8 cellular contexts compared by ENCODE assay signal in genomic region chr2:19989681-19990415, GRCh38. TPM values are rescaled to one million over a fixed set of nuclear protein-coding genes. Genes with fewer than 3 reads are reported as not detected.
A peak's percentile ranks its signal among the peaks of the same experiment; 100 is the strongest.
DNase-seq lines count a peak whose midpoint lies in the region; ATAC-seq and TF ChIP-seq lines count a peak whose summit lies in the region.

Gene WDR35 (minus strand): TSS chr2:19990105. CDS start chr2:19990015, 90 bp downstream.

- peak within 1 kb of the TSS; percentile 96 for H4K8ac ChIP-seq in trophoblast cell (ENCODE audit: low read depth, low read length)

- H3K18ac ChIP-seq in trophoblast cell (ENCODE audit: low read length) = no peak within 1 kb of the TSS

- H2AK5ac ChIP-seq in trophoblast cell (ENCODE audit: low read length) = no peak within 1 kb of the TSS

- peak within 1 kb of the TSS; percentile 79 for H3K4me2 ChIP-seq in trophoblast cell (ENCODE audit: low read length)

- peaks cover 0 to 29% (median 0%) of the 10 kb centered on the region in 7 donors for H3K27me3 ChIP-seq in heart right ventricle
- H3K27me3 ChIP-seq in trophoblast cell (ENCODE audit: insufficient read depth, low read length) = no peaks in the 10 kb centered on the region
- H3K27me3 ChIP-seq in transverse colon = peaks cover 13% of the 10 kb centered on the region

- peak; percentile 92 for DNase-seq in GM12865 (ENCODE audit: low read depth)
- DNase-seq in NCI-H1105 treated with DMSO at 0.1 percent for 48 hours (lab: John Stamatoyannopoulos, UW) = peak; percentile 85
- DNase-seq in SKM-1 (lab: John Stamatoyannopoulos, UW; ENCODE audit: unreplicated experiment) = peak; percentile 70
- DNase-seq in activated naive CD8-positive, alpha-beta T cell treated with anti-CD3 and anti-CD28 coated beads, Interleukin-2, amount 50 U/mL, for 16 hours (ENCODE audit: low read depth, low spot score) = peak; percentile 76
- peak; percentile 83 to 93 for DNase-seq in heart right ventricle
- peak; percentile 76 to 90 for DNase-seq in trophoblast cell
- DNase-seq in transverse colon = peak; percentile 93

- no peak for TF ChIP-seq POLR2A in transverse colon (IDR thresholded peaks at IDR 0.05)

- no peak within 1 kb of the TSS for H3K23ac ChIP-seq in trophoblast cell (ENCODE audit: low read length)

- peaks cover 2% of the 10 kb centered on the region for H3K79me2 ChIP-seq in trophoblast cell (ENCODE audit: control insufficient read depth, insufficient read depth, low read length, poor library complexity)

- peak within 1 kb of the TSS; percentile 86 for H4K12ac ChIP-seq in trophoblast cell (ENCODE audit: low read depth, low read length)

- H3K4me3 ChIP-seq in GM12865 (ENCODE audit: low read depth, low read length) (peak within 1 kb of the TSS; percentile 94), heart right ventricle (peak within 1 kb of the TSS; percentile 58 to 89 (median 78)), trophoblast cell (ENCODE audit: low read depth, low read length) (peak within 1 kb of the TSS; percentile 90), transverse colon (peak within 1 kb of the TSS; percentile 57 to 72 (median 66))

- H2BK5ac ChIP-seq in trophoblast cell (ENCODE audit: low read depth, low read length, poor library complexity) = no peak within 1 kb of the TSS

- H4K91ac ChIP-seq in trophoblast cell (ENCODE audit: low read depth, low read length) = peak within 1 kb of the TSS; percentile 76

- H3K27ac ChIP-seq in heart right ventricle = peak within 1 kb of the TSS in 8 of 10 donors; percentile 31 to 82 (median 62)
- no peak within 1 kb of the TSS for H3K27ac ChIP-seq in trophoblast cell (ENCODE audit: low read depth, low read length)
- peak within 1 kb of the TSS; percentile 52 to 79 (median 68) for H3K27ac ChIP-seq in transverse colon

- H3K14ac ChIP-seq in trophoblast cell (ENCODE audit: low read length) = peak within 1 kb of the TSS; percentile 73

- H2AFZ ChIP-seq in trophoblast cell (ENCODE audit: insufficient read depth, low read length, poor library complexity) = peak within 1 kb of the TSS; percentile 85

- H3K79me1 ChIP-seq in trophoblast cell (ENCODE audit: low read length) = peaks cover 2% of the 10 kb centered on the region

- H3K4ac ChIP-seq in trophoblast cell (ENCODE audit: low read depth, low read length) = no peak within 1 kb of the TSS

- WGBS in heart right ventricle, 2 donors = 0 to 1% methylated on average over 68 to 69 of the region's 69 CpGs
- WGBS in trophoblast cell (ENCODE audit: extremely low coverage, insufficient coverage, insufficient read length) = no CpG with 5 or more reads among the region's 69 CpGs
- WGBS in transverse colon (ENCODE audit: low coverage in 1 of 2), 2 donors = 0 to 1% methylated on average over 1 to 66 of the region's 69 CpGs

- peak; percentile 98 for ATAC-seq in HG02642 (IDR thresholded peaks at IDR 0.05; ENCODE audit: poor library complexity, unreplicated experiment)
- ATAC-seq in heart right ventricle = peak; percentile 96 to 100 (median 99)

- H3K9me3 ChIP-seq in heart right ventricle = no peaks in the 10 kb centered on the region
- peaks cover 3% of the 10 kb centered on the region for H3K9me3 ChIP-seq in trophoblast cell (ENCODE audit: insufficient read depth, low read depth, low read length)
- no peaks in the 10 kb centered on the region for H3K9me3 ChIP-seq in transverse colon

- H3K36me3 ChIP-seq in heart right ventricle (no peaks in the 10 kb centered on the region), trophoblast cell (ENCODE audit: control insufficient read depth in 1 of 2, insufficient read depth in 2 of 2, low read length in 2 of 2) (peaks cover 0 to 1% of the 10 kb centered on the region in 2 experiments), transverse colon (no peaks in the 10 kb centered on the region)

- in situ Hi-C loops in transverse colon (cut with MboI; ENCODE audit: low pct_ligation_motif_present in 1 of 4, low pct_unique_long_range_greater_than_20kb in 1 of 4, low sequenced_read_pairs in 3 of 4) = no loop called here

- H2BK120ac ChIP-seq in trophoblast cell (ENCODE audit: insufficient read depth, low read length, poor library complexity) = no peak within 1 kb of the TSS

- H2BK12ac ChIP-seq in trophoblast cell (ENCODE audit: low read length) = no peak within 1 kb of the TSS

- intact Hi-C loops in heart right ventricle (cut with DNase I) = loop anchor here in 1 of 10 donors (5.0 kb wide), 1 partner anchor 342 kb away; no protein-coding TSS in a partner anchor
- intact Hi-C loops in transverse colon (cut with DNase I; ENCODE audit: low total_unique reads) = no loop called here

- TF ChIP-seq EP300 in transverse colon (IDR thresholded peaks at IDR 0.05; ENCODE audit: low read depth) = no peak

- H3K9ac ChIP-seq in trophoblast cell (ENCODE audit: low read length) = peak within 1 kb of the TSS; percentile 77

- TF ChIP-seq CTCF in GM12865 (IDR thresholded peaks at IDR 0.05; ENCODE audit: insufficient read depth, low read depth, low read length, missing control alignments) (no peak), heart right ventricle (IDR thresholded peaks at IDR 0.05) (no peak), transverse colon (IDR thresholded peaks at IDR 0.05) (no peak)

- H3K4me1 ChIP-seq in heart right ventricle (peaks cover 0 to 26% (median 17%) of the 10 kb centered on the region in 9 donors), trophoblast cell (ENCODE audit: control insufficient read depth in 1 of 2, insufficient read depth in 2 of 2, low read length in 2 of 2) (peaks cover 0 to 4% of the 10 kb centered on the region in 2 experiments), transverse colon (peaks cover 0 to 18% (median 9%) of the 10 kb centered on the region in 4 donors)

RNA-seq across cellular contexts. Expression of gene WDR35, which starts in this region (rescaled TPM):
- 1 to 10 TPM; 4.5 to 8.3 (median 6.0) TPM for total RNA-seq in heart right ventricle
- 1 to 10 TPM; 2.3 to 2.5 TPM for polyA plus RNA-seq in heart right ventricle
- 1.3 and 1.5 TPM in 2 replicates for polyA plus RNA-seq in trophoblast cell (2013)
- 1 to 10 TPM in 3 of 4 donors, under 1 TPM in 1; 0.37 to 4.8 (median 2.0) TPM for total RNA-seq in transverse colon
